In the genomic region with DNA sequence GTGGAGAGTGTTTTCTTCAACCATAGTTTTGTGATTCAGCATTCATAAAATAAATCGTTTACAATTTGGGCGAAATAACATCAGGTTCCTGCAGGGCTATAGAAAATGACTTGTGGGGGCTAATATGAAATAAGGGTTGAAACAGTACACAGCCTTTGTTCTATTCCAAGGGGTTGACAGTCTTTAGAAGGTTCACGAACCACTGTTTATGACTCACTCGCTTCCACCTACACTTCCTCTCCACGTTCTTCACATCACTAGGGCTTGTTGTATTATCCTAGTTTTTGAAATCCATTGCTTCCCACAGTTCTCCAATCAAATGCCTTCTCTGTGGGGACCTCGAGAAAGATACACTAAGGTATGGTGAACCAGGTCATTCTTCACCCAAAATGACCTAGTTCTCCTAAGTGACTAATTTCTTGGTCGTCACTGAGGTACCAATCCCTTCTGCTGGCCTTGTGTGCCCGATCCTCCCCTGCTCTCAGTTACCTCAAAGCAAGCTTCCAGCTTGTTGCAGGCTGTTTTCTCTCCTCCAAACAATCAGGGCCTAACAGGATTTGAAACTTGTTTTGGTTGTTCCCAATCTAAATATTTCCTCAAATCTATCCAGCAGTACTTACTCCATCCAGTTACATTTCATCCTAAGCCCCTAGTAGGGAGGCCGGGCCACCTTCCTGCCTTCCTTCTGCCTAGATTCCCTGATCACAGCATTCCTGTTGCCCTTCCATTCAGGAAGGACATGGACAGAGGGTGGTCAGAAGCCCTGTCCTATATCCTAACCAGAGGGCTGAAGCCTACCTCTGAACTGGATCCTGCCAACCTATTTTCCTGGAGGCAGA, we compare ENCODE assay signal across 24 cellular contexts. TPM values are rescaled to one million over a fixed set of nuclear protein-coding genes. Genes with fewer than 3 reads are reported as not detected.
DNase-seq lines count a peak whose midpoint lies in the region; ATAC-seq, FAIRE-seq and TF ChIP-seq lines count a peak whose summit lies in the region.
"Had no signal": no experiment of that assay in that cellular context is flagged by ENCODE, and none has a peak within 500 bp of the region (broad histone marks: within the 10 kb centered on the region; RNA-seq: fewer than 3 reads in every experiment).

No MANE protein-coding gene starts in this region.

- H3K27me3 ChIP-seq in endothelial cell of umbilical vein (ENCODE audit: control insufficient read depth in 2 of 2, insufficient read depth in 2 of 2, low read length in 2 of 2) (no peaks in the 10 kb centered on the region), mesendoderm (ENCODE audit: insufficient read depth, low read length, poor library complexity) (no peaks in the 10 kb centered on the region)
- H3K27me3 ChIP-seq: BLaER1, SJCRH30, spleen, transverse colon had no signal

- peak; percentile 59 for FAIRE-seq in endothelial cell of umbilical vein (lab: Jason Lieb, UNC)
- FAIRE-seq: colon had no signal

- H4K5ac ChIP-seq in mesendoderm (ENCODE audit: low read length): no peak overlapping the region

- dilution Hi-C loops in endothelial cell of umbilical vein (cut with MboI; ENCODE audit: extremely low pct_ligation_motif_present, low sequenced_read_pairs): no loop called here

- H2BK15ac ChIP-seq in mesendoderm (replicated peaks; ENCODE audit: low read depth): no peak overlapping the region

- ATAC-seq in activated CD4-positive, alpha-beta T cell treated with anti-CD3 and anti-CD28 coated beads for 36 hours: peak; percentile 55
- no peak for ATAC-seq in HG03280 (IDR thresholded peaks at IDR 0.05; ENCODE audit: unreplicated experiment)
- no peak for ATAC-seq in GM18870 (IDR thresholded peaks at IDR 0.05; ENCODE audit: unreplicated experiment)
- ATAC-seq: psoas muscle had no signal

- TF ChIP-seq CTCF in endothelial cell of umbilical vein (IDR thresholded peaks at IDR 0.05; ENCODE audit: extremely low read depth in 1 of 2, insufficient read depth in 1 of 2, low read depth in 1 of 2, low read length in 2 of 2): no peak

- H4K20me1 ChIP-seq in endothelial cell of umbilical vein (replicated peaks; ENCODE audit: control insufficient read depth, extremely low read depth, insufficient read depth, low read length): no peaks in the 10 kb centered on the region
- H4K20me1 ChIP-seq: BLaER1 had no signal

- no peaks in the 10 kb centered on the region for H3K9me3 Mint-ChIP-seq in activated CD4-positive, alpha-beta T cell treated with anti-CD3 and anti-CD28 coated beads for 36 hours (ENCODE audit: low read depth)
- H3K9me3 Mint-ChIP-seq in activated CD4-positive, alpha-beta T cell treated with anti-CD3 and anti-CD28 coated beads, Interleukin-2, amount 10 ng/mL, durations not matched to agents 7 days and 5 days: peaks cover 3% of the 10 kb centered on the region
- H3K9me3 Mint-ChIP-seq: natural killer cell; T-helper 2 cell treated with Interferon-gamma antibody and Interleukin-4, amounts not matched to agents 5 μg/mL and 100 μg/mL, for 36 hours had no signal

- POLR2A ChIA-PET in activated CD4-positive, alpha-beta T cell treated with anti-CD3 and anti-CD28 coated beads for 36 hours (lab: Charles Lee): no interaction called here
- POLR2A ChIA-PET in activated CD4-positive, alpha-beta T cell treated with anti-CD3 and anti-CD28 coated beads, Interleukin-2, amount 10 ng/mL, durations not matched to agents 7 days and 5 days (lab: Charles Lee): no interaction called here
- POLR2A ChIA-PET in endothelial cell of umbilical vein (lab: Charles Lee): no interaction called here

- H3K23ac ChIP-seq in mesendoderm (ENCODE audit: low read length): no peak overlapping the region

- H2AK5ac ChIP-seq in mesendoderm (ENCODE audit: low read length): no peak overlapping the region

- peak overlapping the region; percentile 16 for H3K27ac Mint-ChIP-seq in activated CD4-positive, alpha-beta T cell treated with anti-CD3 and anti-CD28 coated beads for 36 hours
- no peak overlapping the region for H3K27ac Mint-ChIP-seq in activated CD4-positive, alpha-beta T cell treated with anti-CD3 and anti-CD28 coated beads, Interleukin-2, amount 10 ng/mL, durations not matched to agents 7 days and 5 days
- H3K27ac Mint-ChIP-seq: activated T-helper 2 cell treated with anti-CD3 and anti-CD28 coated beads, Interferon-gamma antibody, Interleukin-2, Interleukin-4, amounts not matched to agents 10 μg/mL and 5 μg/mL and 100 μg/mL, durations not matched to agents 14 hours and 24 hours and 36 hours; natural killer cell; T-helper 2 cell treated with Interferon-gamma antibody and Interleukin-4, amounts not matched to agents 5 μg/mL and 100 μg/mL, for 36 hours had no signal

- H3K4me1 ChIP-seq in endothelial cell of umbilical vein (ENCODE audit: control insufficient read depth, extremely low read depth, insufficient read depth, low read length): no peaks in the 10 kb centered on the region
- no peaks in the 10 kb centered on the region for H3K4me1 ChIP-seq in mesendoderm (ENCODE audit: control insufficient read depth, low read depth, low read length)
- H3K4me1 ChIP-seq: psoas muscle, SJCRH30 had no signal

- no peak overlapping the region for H3K4me3 Mint-ChIP-seq in activated CD4-positive, alpha-beta T cell treated with anti-CD3 and anti-CD28 coated beads for 36 hours
- H3K4me3 Mint-ChIP-seq in activated CD4-positive, alpha-beta T cell treated with anti-CD3 and anti-CD28 coated beads, Interleukin-2, amount 10 ng/mL, durations not matched to agents 7 days and 5 days: no peak overlapping the region
- H3K4me3 Mint-ChIP-seq: natural killer cell; T-helper 2 cell treated with Interferon-gamma antibody and Interleukin-4, amounts not matched to agents 5 μg/mL and 100 μg/mL, for 36 hours had no signal

- no peak overlapping the region for H4K8ac ChIP-seq in mesendoderm (ENCODE audit: low read depth, low read length)

- intact Hi-C loops in activated CD4-positive, alpha-beta T cell treated with anti-CD3 and anti-CD28 coated beads for 36 hours (cut with DNase I, micrococcal nuclease): no loop called here
- intact Hi-C loops in endothelial cell of umbilical vein (cut with micrococcal nuclease): no loop called here

- no peak overlapping the region for H3K4me2 ChIP-seq in endothelial cell of umbilical vein (ENCODE audit: insufficient read depth, low read length)
- no peak overlapping the region for H3K4me2 ChIP-seq in mesendoderm (ENCODE audit: low read length)
- H3K4me2 ChIP-seq: BLaER1 had no signal

- H3K4ac ChIP-seq in mesendoderm (ENCODE audit: low read depth, low read length): no peak overlapping the region

- H2AFZ ChIP-seq in endothelial cell of umbilical vein (ENCODE audit: low read depth, low read length): no peak overlapping the region

- H3K79me2 ChIP-seq in endothelial cell of umbilical vein (ENCODE audit: control insufficient read depth, insufficient read depth, low read length): no peaks in the 10 kb centered on the region
- no peaks in the 10 kb centered on the region for H3K79me2 ChIP-seq in mesendoderm (ENCODE audit: control insufficient read depth, insufficient read depth, low read length)

- DNase-seq in activated CD4-positive, alpha-beta T cell treated with anti-CD3 and anti-CD28 coated beads for 36 hours: no peak
- DNase-seq in activated CD4-positive, alpha-beta T cell treated with anti-CD3 and anti-CD28 coated beads, Interleukin-2, amount 10 ng/mL, durations not matched to agents 7 days and 5 days: no peak
- peak; percentile 26 for DNase-seq in SW480 (ENCODE audit: low spot score)
- no peak for DNase-seq in endothelial cell of umbilical vein (ENCODE audit: low read depth, low spot score)
- DNase-seq in stimulated activated CD8-positive, alpha-beta memory T cell treated with anti-CD3 and anti-CD28 coated beads, Interleukin-4, amount 100 ng/mL, for 48 hours: peak; percentile 19
- no peak for DNase-seq in mesendoderm
- DNase-seq: 8988T; anterior cingulate cortex; DMS53; foreskin melanocyte; natural killer cell; NCI-H1930; NCI-H524 treated with DMSO at 0.1 percent for 48 hours; psoas muscle; SJCRH30; spleen; stimulated activated naive CD4-positive, alpha-beta T cell treated with Interleukin-2 at 50 U/mL for 16 hours; transverse colon had no signal

- no peak overlapping the region for H3K27ac ChIP-seq in endothelial cell of umbilical vein (ENCODE audit: insufficient read depth, low read depth, low read length)
- H3K27ac ChIP-seq in mesendoderm (ENCODE audit: low read depth, low read length): no peak overlapping the region
- H3K27ac ChIP-seq: BLaER1, psoas muscle, SJCRH30, transverse colon had no signal

- no peaks in the 10 kb centered on the region for H3K36me3 ChIP-seq in endothelial cell of umbilical vein (ENCODE audit: control insufficient read depth in 2 of 2, extremely low read depth in 1 of 2, insufficient read depth in 2 of 2, low read length in 2 of 2)
- no peaks in the 10 kb centered on the region for H3K36me3 ChIP-seq in mesendoderm (ENCODE audit: control insufficient read depth, insufficient read depth, low read length)
- H3K36me3 ChIP-seq: BLaER1, SJCRH30, spleen, transverse colon had no signal

- no peaks in the 10 kb centered on the region for H3K9me3 ChIP-seq in endothelial cell of umbilical vein (replicated peaks; ENCODE audit: control insufficient read depth, insufficient read depth, low read length)
- H3K9me3 ChIP-seq: psoas muscle, SJCRH30, spleen, transverse colon had no signal

- H3K56ac ChIP-seq in mesendoderm (ENCODE audit: low read length): no peak overlapping the region

- H3K18ac ChIP-seq in mesendoderm (ENCODE audit: low read length): no peak overlapping the region

- no peaks in the 10 kb centered on the region for H3K36me3 Mint-ChIP-seq in activated CD4-positive, alpha-beta T cell treated with anti-CD3 and anti-CD28 coated beads for 36 hours (ENCODE audit: low read depth)
- H3K36me3 Mint-ChIP-seq in activated CD4-positive, alpha-beta T cell treated with anti-CD3 and anti-CD28 coated beads, Interleukin-2, amount 10 ng/mL, durations not matched to agents 7 days and 5 days (ENCODE audit: low read depth): peaks cover 3% of the 10 kb centered on the region
- H3K36me3 Mint-ChIP-seq: natural killer cell had no signal

- WGBS in mesendoderm (ENCODE audit: extremely low coverage, insufficient coverage, low lambda C conversion rate): no CpG with 5 or more reads among the region's 9 CpGs

- no TSS peak for BruUV-seq in endothelial cell of umbilical vein (replicated peaks; lab: Mats Ljungman, UMichigan)

- H3K4me1 Mint-ChIP-seq in activated CD4-positive, alpha-beta T cell treated with anti-CD3 and anti-CD28 coated beads for 36 hours: peaks cover 18% of the 10 kb centered on the region
- H3K4me1 Mint-ChIP-seq in activated CD4-positive, alpha-beta T cell treated with anti-CD3 and anti-CD28 coated beads, Interleukin-2, amount 10 ng/mL, durations not matched to agents 7 days and 5 days: peaks cover 30% of the 10 kb centered on the region
- H3K4me1 Mint-ChIP-seq: natural killer cell had no signal

- H3K9ac ChIP-seq in endothelial cell of umbilical vein (replicated peaks; ENCODE audit: extremely low read depth, insufficient read depth, low read length) (no peak overlapping the region), mesendoderm (ENCODE audit: low read length) (no peak overlapping the region)
- H3K9ac ChIP-seq: BLaER1 had no signal

- no peaks in the 10 kb centered on the region for H3K27me3 Mint-ChIP-seq in activated CD4-positive, alpha-beta T cell treated with anti-CD3 and anti-CD28 coated beads for 36 hours
- no peaks in the 10 kb centered on the region for H3K27me3 Mint-ChIP-seq in activated CD4-positive, alpha-beta T cell treated with anti-CD3 and anti-CD28 coated beads, Interleukin-2, amount 10 ng/mL, durations not matched to agents 7 days and 5 days

- H2BK5ac ChIP-seq in mesendoderm (ENCODE audit: low read length): no peak overlapping the region

- CTCF ChIA-PET in activated CD4-positive, alpha-beta T cell treated with anti-CD3 and anti-CD28 coated beads for 36 hours (lab: Charles Lee): no interaction called here
- CTCF ChIA-PET in activated CD4-positive, alpha-beta T cell treated with anti-CD3 and anti-CD28 coated beads, Interleukin-2, amount 10 ng/mL, durations not matched to agents 7 days and 5 days (lab: Charles Lee): interaction anchor here (0.7 to 1.3 kb wide), 3 partner anchors 11 to 24 kb away, joined by 3 to 4 read pairs (median 3); no protein-coding TSS in a partner anchor
- CTCF ChIA-PET in endothelial cell of umbilical vein (lab: Charles Lee): no interaction called here

- no peak overlapping the region for H3K4me3 ChIP-seq in endothelial cell of umbilical vein (replicated peaks in 1 of 3; ENCODE audit: insufficient read depth in 1 of 3, low read depth in 1 of 3, low read length in 3 of 3)
- no peak overlapping the region for H3K4me3 ChIP-seq in mesendoderm (ENCODE audit: low read length)
- H3K4me3 ChIP-seq: BLaER1, psoas muscle, SJCRH30, spleen, transverse colon had no signal

- no peaks in the 10 kb centered on the region for H3K9me1 ChIP-seq in endothelial cell of umbilical vein (replicated peaks; ENCODE audit: control insufficient read depth, extremely low read depth, insufficient read depth, low read length)

- H2BK120ac ChIP-seq in mesendoderm (ENCODE audit: low read depth, low read length): no peak overlapping the region

- no peak for TF ChIP-seq POLR2A in endothelial cell of umbilical vein (IDR thresholded peaks at IDR 0.05; ENCODE audit: low read depth, low read length)

- no peaks in the 10 kb centered on the region for H3K79me1 ChIP-seq in mesendoderm (ENCODE audit: low read length)

RNA-seq across cellular contexts. Expression of a gene that starts 23.1 kb away (rescaled TPM):
- 100 to 1,000 TPM; 164 to 226 TPM for total RNA-seq in activated CD4-positive, alpha-beta T cell treated with anti-CD3 and anti-CD28 coated beads for 36 hours
- total RNA-seq in activated CD4-positive, alpha-beta T cell treated with anti-CD3 and anti-CD28 coated beads, Interleukin-2, amount 10 ng/mL, durations not matched to agents 7 days and 5 days: 100 to 1,000 TPM; 167 to 169 TPM
- 146 and 152 TPM in 2 replicates for total RNA-seq in endothelial cell of umbilical vein
- 26.5 and 26.9 TPM in 2 replicates for polyA plus RNA-seq in endothelial cell of umbilical vein
- 24.3 and 31.9 TPM in 2 replicates for polyA plus RNA-seq in endothelial cell of umbilical vein (2011; cell fraction: cytosol; rRNA removed)
- 71.4 and 72.3 TPM in 2 replicates for polyA plus RNA-seq in endothelial cell of umbilical vein (2011; cell fraction: nucleus; rRNA removed)
- polyA plus RNA-seq in endothelial cell of umbilical vein (2012): 35.7 and 49.3 TPM in 2 replicates
- 373 and 501 TPM in 2 replicates for polyA minus RNA-seq in endothelial cell of umbilical vein
- 262 TPM for polyA minus RNA-seq in endothelial cell of umbilical vein (2011; cell fraction: cytosol; rRNA and poly(A)+ RNA removed)
- polyA minus RNA-seq in endothelial cell of umbilical vein (2011; cell fraction: nucleus; rRNA and poly(A)+ RNA removed): 229 and 284 TPM in 2 replicates
- 70.0 TPM for polyA plus RNA-seq in mesendoderm (2013, experiment 1 of 2)
- polyA plus RNA-seq in mesendoderm (2013, experiment 2 of 2): 67.0 TPM

Comparison
In these comparisons a context has a peak if more than half of its experiments do, and no peak if none do; other contexts are left out.
1. DNase-seq: peak in SW480 (single experiment) and stimulated activated CD8-positive, alpha-beta memory T cell treated with anti-CD3 and anti-CD28 coated beads, Interleukin-4, amount 100 ng/mL, for 48 hours (single experiment); none in activated CD4-positive, alpha-beta T cell treated with anti-CD3 and anti-CD28 coated beads for 36 hours (single experiment), activated CD4-positive, alpha-beta T cell treated with anti-CD3 and anti-CD28 coated beads, Interleukin-2, amount 10 ng/mL, durations not matched to agents 7 days and 5 days (single experiment), endothelial cell of umbilical vein (single experiment) and mesendoderm (single experiment).